Comparison of ENCODE assay signal across 20 cellular contexts in genomic region chr3:96449341-96449740, GRCh38.
DNase-seq lines count a peak whose midpoint lies in the region; TF ChIP-seq lines count a peak whose summit lies in the region.
"Had no signal": no experiment of that assay in that cellular context is flagged by ENCODE, and none has a peak within 500 bp of the region (broad histone marks: within the 10 kb centered on the region; RNA-seq: fewer than 3 reads in every experiment).

No MANE protein-coding gene starts in this region.

- H3K9ac ChIP-seq in neural progenitor cell, result no peak overlapping the region
- H3K9ac ChIP-seq: BLaER1 treated with 17β-estradiol and CSF1 and Interleukin-3, amounts not matched to agents 10 nM and 100 nM; GM23248 had no signal

- peaks cover 5% of the 10 kb centered on the region for H3K4me1 ChIP-seq in neural progenitor cell
- H3K4me1 ChIP-seq: BLaER1 treated with 17β-estradiol and CSF1 and Interleukin-3, amounts not matched to agents 10 nM and 100 nM had no signal

- H3K9me3 ChIP-seq in neural progenitor cell (ENCODE audit: low read depth), result no peaks in the 10 kb centered on the region
- H3K9me3 ChIP-seq: BLaER1 treated with 17β-estradiol and CSF1 and Interleukin-3, amounts not matched to agents 10 nM and 100 nM had no signal

- no peaks in the 10 kb centered on the region for H3K36me3 ChIP-seq in neural progenitor cell
- H3K36me3 ChIP-seq: BLaER1 treated with 17β-estradiol and CSF1 and Interleukin-3, amounts not matched to agents 10 nM and 100 nM had no signal

- H3K9me3 Mint-ChIP-seq in neural progenitor cell, result peaks cover 2% of the 10 kb centered on the region

- H3K4me3 ChIP-seq in neural progenitor cell, result no peak overlapping the region
- H3K4me3 ChIP-seq: BLaER1 treated with 17β-estradiol and CSF1 and Interleukin-3, amounts not matched to agents 10 nM and 100 nM; GM12878; GM23248; K562 had no signal

- no peak overlapping the region for H3K4me3 Mint-ChIP-seq in neural progenitor cell
- H3K4me3 Mint-ChIP-seq: CD4-positive, alpha-beta memory T cell; T-cell had no signal

- H3K27ac ChIP-seq in caudate nucleus (ENCODE audit: low read depth, low read length) (peak overlapping the region; percentile 80), neural progenitor cell (no peak overlapping the region)
- H3K27ac ChIP-seq: BLaER1 treated with 17β-estradiol and CSF1 and Interleukin-3, amounts not matched to agents 10 nM and 100 nM; GM23248; RWPE1 had no signal

- no peaks in the 10 kb centered on the region for H4K20me1 ChIP-seq in neural progenitor cell (ENCODE audit: low read depth)
- H4K20me1 ChIP-seq: BLaER1 treated with 17β-estradiol and CSF1 and Interleukin-3, amounts not matched to agents 10 nM and 100 nM had no signal

- no peak for TF ChIP-seq CTCF in neural progenitor cell (IDR thresholded peaks at IDR 0.05)

- H3F3A ChIP-seq in neural progenitor cell (ENCODE audit: low read depth), result no peaks in the 10 kb centered on the region

- H3K27me3 Mint-ChIP-seq in neural progenitor cell (ENCODE audit: insufficient read depth, low read depth), result peaks cover 2% of the 10 kb centered on the region
- H3K27me3 Mint-ChIP-seq: CD4-positive, alpha-beta memory T cell; T-cell had no signal

- peaks cover 27% of the 10 kb centered on the region for H3K4me1 Mint-ChIP-seq in neural progenitor cell
- H3K4me1 Mint-ChIP-seq: CD4-positive, alpha-beta memory T cell; T-cell had no signal

- no peak overlapping the region for H3K4me2 ChIP-seq in neural progenitor cell
- H3K4me2 ChIP-seq: BLaER1 treated with 17β-estradiol and CSF1 and Interleukin-3, amounts not matched to agents 10 nM and 100 nM had no signal

- no peaks in the 10 kb centered on the region for H3K79me2 ChIP-seq in neural progenitor cell (ENCODE audit: low read depth)

- no peaks in the 10 kb centered on the region for H3K27me3 ChIP-seq in neural progenitor cell
- H3K27me3 ChIP-seq: BLaER1 treated with 17β-estradiol and CSF1 and Interleukin-3, amounts not matched to agents 10 nM and 100 nM had no signal

- H2AFZ ChIP-seq in neural progenitor cell (replicated peaks), result no peak overlapping the region
- H2AFZ ChIP-seq: GM23248 had no signal

- no peaks in the 10 kb centered on the region for H3K36me3 Mint-ChIP-seq in neural progenitor cell
- H3K36me3 Mint-ChIP-seq: CD4-positive, alpha-beta memory T cell; T-cell had no signal

- peak overlapping the region; percentile 20 for H3K27ac Mint-ChIP-seq in neural progenitor cell
- H3K27ac Mint-ChIP-seq: CD4-positive, alpha-beta memory T cell; T-cell had no signal

- peak; percentile 66 for DNase-seq in NCI-H1436 (lab: John Stamatoyannopoulos, UW)
- DNase-seq in NCI-H1436 treated with DMSO at 0.1 percent for 48 hours (lab: John Stamatoyannopoulos, UW), result no peak
- DNase-seq in NCI-H2227 treated with DMSO at 0.1 percent for 48 hours (lab: John Stamatoyannopoulos, UW), result peak; percentile 38
- peak in 6 of 61 donors; percentile 19 to 67 (median 44) for DNase-seq in caudate nucleus (lab: John Stamatoyannopoulos, UW)
- DNase-seq in neural progenitor cell (ENCODE audit: low spot score), result no peak
- no peak for DNase-seq in NCI-H446 (lab: John Stamatoyannopoulos, UW)
- DNase-seq in Ammon's horn (ENCODE audit: low spot score), result no peak
- DNase-seq in activated CD4-positive, alpha-beta T cell treated with anti-CD3 and anti-CD28 coated beads, Interleukin-2, amount 50 U/mL, for 4 hours, result no peak
- DNase-seq: CD4-positive, alpha-beta memory T cell; DMS79; EL; GDM1; GM23248; H7; Kasumi-1; T-cell had no signal

Comparison
In these comparisons a context has a peak if more than half of its experiments do, and no peak if none do; other contexts are left out.
1. DNase-seq: peak in NCI-H1436 (single experiment) and NCI-H2227 treated with DMSO at 0.1 percent for 48 hours (single experiment); none in NCI-H1436 treated with DMSO at 0.1 percent for 48 hours (single experiment), neural progenitor cell (single experiment), NCI-H446 (0 of 2), Ammon's horn (single experiment) and activated CD4-positive, alpha-beta T cell treated with anti-CD3 and anti-CD28 coated beads, Interleukin-2, amount 50 U/mL, for 4 hours (0 of 2).